ENCODE assay signal across 8 cellular contexts in the genomic region with DNA sequence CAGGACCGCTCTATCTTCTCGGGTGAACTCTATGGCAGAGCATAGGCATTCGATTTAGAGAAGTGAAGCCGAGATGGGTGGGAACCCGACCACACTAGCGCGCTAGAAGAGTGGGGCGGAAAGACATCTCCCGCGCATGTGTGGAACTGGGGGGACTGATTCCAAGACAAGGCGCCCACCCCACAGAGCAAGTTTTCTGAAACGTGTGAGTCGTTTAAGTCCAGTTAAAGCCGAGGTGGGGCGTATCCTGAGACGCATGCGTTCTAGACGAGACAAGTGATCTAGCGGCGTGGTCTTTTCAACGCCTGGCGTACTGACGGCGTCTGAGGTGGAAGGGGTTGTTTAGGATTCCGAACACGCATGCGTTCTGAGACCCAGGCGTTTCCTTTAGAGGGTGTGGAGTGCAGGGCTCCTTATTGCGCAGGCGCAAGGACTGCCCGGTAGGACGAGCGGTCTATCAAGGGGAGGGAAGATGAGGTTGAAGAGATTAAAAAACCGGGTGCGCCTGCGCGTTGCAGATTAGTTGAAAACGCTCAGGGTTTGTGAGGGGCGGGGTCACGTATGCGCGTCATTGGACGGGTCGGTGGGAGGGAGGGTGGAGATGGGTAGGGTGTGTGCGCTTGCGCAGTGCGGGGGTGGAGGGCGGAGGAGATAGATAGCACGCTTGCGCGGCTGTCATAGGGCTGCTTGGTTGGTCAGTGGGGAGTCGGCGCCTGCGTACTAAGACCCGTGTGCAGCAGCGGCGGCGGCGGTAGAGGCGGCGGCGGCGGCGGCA. TPM values are rescaled to one million over a fixed set of nuclear protein-coding genes. Genes with fewer than 3 reads are reported as not detected.
A peak's percentile ranks its signal among the peaks of the same experiment; 100 is the strongest.
DNase-seq lines count a peak whose midpoint lies in the region; ATAC-seq and TF ChIP-seq lines count a peak whose summit lies in the region.

A gene (plus strand): TSS at position 718 of the 775 bp plus-strand sequence. CDS start 2,008 bp downstream, outside the sequence.

- peak within 1 kb of the TSS; percentile 91 to 99 for H3K27ac Mint-ChIP-seq in natural killer cell

- peak; percentile 100 for DNase-seq in EH (ENCODE audit: low read depth)
- DNase-seq in H4 (ENCODE audit: low spot score) = peak; percentile 98
- peak; percentile 100 for DNase-seq in activated T-helper 9 cell treated with anti-CD3 and anti-CD28 coated beads, Interleukin-2, amount 50 U/mL, for 16 hours (ENCODE audit: low read depth)
- DNase-seq in fibroblast of mammary gland (ENCODE audit: low read depth) = peak; percentile 100
- peak; percentile 98 for DNase-seq in natural killer cell
- peak; percentile 100 for DNase-seq in stimulated activated naive CD4-positive, alpha-beta T cell treated with Interleukin-2 at 50 U/mL for 16 hours (lab: John Stamatoyannopoulos, UW)

- no peaks in the 10 kb centered on the region for H3K9me3 ChIP-seq in Loucy (ENCODE audit: insufficient read depth, low read depth, low read length)

- H3K4me3 ChIP-seq in Loucy (ENCODE audit: low read length, poor library complexity, severe bottlenecking) = peak within 1 kb of the TSS; percentile 93
- peak within 1 kb of the TSS; percentile 100 for H3K4me3 ChIP-seq in fibroblast of mammary gland (ENCODE audit: control insufficient read depth, low read depth, low read length)

- intact Hi-C loops in natural killer cell (cut with micrococcal nuclease) = loop anchor here (1.0 to 5.0 kb wide), 7 partner anchors 22 to 535 kb away; a partner anchor contains a TSS

- peaks cover 40 to 48% of the 10 kb centered on the region in 2 donors for H3K4me1 Mint-ChIP-seq in natural killer cell

- H3F3A ChIP-seq in Loucy (ENCODE audit: low read depth) = peaks cover 13% of the 10 kb centered on the region

- peak within 1 kb of the TSS; percentile 99 for H3K9ac ChIP-seq in Loucy (ENCODE audit: low read depth, low read length, poor library complexity, severe bottlenecking)

- ATAC-seq in natural killer cell = peak; percentile 67 to 86 (median 73)

- H3K9me2 ChIP-seq in Loucy (replicated peaks; ENCODE audit: low read depth, low read length) = no peaks in the 10 kb centered on the region

- H4K20me1 ChIP-seq in Loucy (ENCODE audit: insufficient read depth, low read length, poor library complexity, severe bottlenecking) = peaks cover 40% of the 10 kb centered on the region

- H3K27me3 ChIP-seq in Loucy (ENCODE audit: insufficient read depth, low read length, poor library complexity, severe bottlenecking) = peaks cover 12% of the 10 kb centered on the region

- peaks cover 27% of the 10 kb centered on the region for H3K36me3 ChIP-seq in Loucy (ENCODE audit: insufficient read depth, low read length)

- H3K36me3 Mint-ChIP-seq in natural killer cell = peaks cover 17% of the 10 kb centered on the region

- H3K4me3 Mint-ChIP-seq in natural killer cell = peak within 1 kb of the TSS; percentile 95

- H3K27me3 Mint-ChIP-seq in natural killer cell (ENCODE audit: low read depth in 2 of 2) = no peaks in the 10 kb centered on the region

- no peaks in the 10 kb centered on the region for H3K9me3 Mint-ChIP-seq in natural killer cell

- peak; percentile 84 for TF ChIP-seq POLR2A in Raji (IDR thresholded peaks at IDR 0.05; ENCODE audit: insufficient read depth, low read depth, low read length)

- TF ChIP-seq CTCF in Loucy (conservative IDR thresholded peaks at IDR 0.05; ENCODE audit: low read length) = no peak
- TF ChIP-seq CTCF in fibroblast of mammary gland (conservative IDR thresholded peaks at IDR 0.05; ENCODE audit: control insufficient read depth, insufficient read depth, low read depth, low read length) = no peak
- TF ChIP-seq CTCF in natural killer cell (IDR thresholded peaks at IDR 0.05) = no peak

- peaks cover 21% of the 10 kb centered on the region for H3K4me1 ChIP-seq in Loucy (ENCODE audit: insufficient read depth, low read length, poor library complexity, severe bottlenecking)

- H3K4me2 ChIP-seq in Loucy (ENCODE audit: low read depth, low read length, poor library complexity, severe bottlenecking) = peak within 1 kb of the TSS; percentile 99

- peak within 1 kb of the TSS; percentile 66 for H2AFZ ChIP-seq in Loucy (ENCODE audit: low read length)

- H3K79me2 ChIP-seq in Loucy (ENCODE audit: insufficient read depth, low read length) = peaks cover 45% of the 10 kb centered on the region

RNA-seq across cellular contexts. Expression of the gene that starts here (rescaled TPM):
- 460 and 526 TPM in 2 replicates for total RNA-seq in H4 (2014; rRNA removed; shearing (Covaris generic))
- total RNA-seq in natural killer cell = 100 to 1,000 TPM; 483 to 608 (median 492) TPM

Comparison
In these comparisons a context has a peak if more than half of its experiments do, and no peak if none do; other contexts are left out.
1. Peak in every context shown above with its lines: DNase-seq, ATAC-seq and H3K4me3 ChIP-seq.